18 cellular contexts compared by ENCODE assay signal in genomic region chr19:45682908-45683307, GRCh38. TPM values are rescaled to one million over a fixed set of nuclear protein-coding genes. Genes with fewer than 3 reads are reported as not detected.
A peak's percentile ranks its signal among the peaks of the same experiment; 100 is the strongest.
DNase-seq lines count a peak whose midpoint lies in the region; ATAC-seq, FAIRE-seq and TF ChIP-seq lines count a peak whose summit lies in the region.
"Had no signal": no experiment of that assay in that cellular context is flagged by ENCODE, and none has a peak within 500 bp of the region (broad histone marks: within the 10 kb centered on the region; RNA-seq: fewer than 3 reads in every experiment).

No MANE protein-coding gene starts in this region.

- RAD21 ChIA-PET in GM12878 (lab: Charles Lee; ENCODE audit: unreplicated experiment) = no interaction called here

- no peak overlapping the region for H3K4me3 ChIP-seq in GM12878
- H3K4me3 ChIP-seq: A549 had no signal

- H3K4me1 ChIP-seq in GM12878 (ENCODE audit: control insufficient read depth, insufficient read depth, low read length) = peaks cover 13% of the 10 kb centered on the region

- SMC1A ChIA-PET in GM12878 (lab: Charles Lee; ENCODE audit: uncharacterized antibody, unreplicated experiment) = interaction anchor here (0.5 to 1.5 kb wide), 3 partner anchors 10 to 256 kb away, joined by 3 to 6 read pairs (median 4); partner anchors contain the start of gene QPCTL

- no peak overlapping the region for H3K4me3 Mint-ChIP-seq in activated naive CD8-positive, alpha-beta T cell treated with anti-CD3 and anti-CD28 coated beads, Interleukin-2, amount 10 ng/mL, durations not matched to agents 7 days and 5 days
- H3K4me3 Mint-ChIP-seq in activated naive CD8-positive, alpha-beta T cell treated with anti-CD3 and anti-CD28 coated beads for 36 hours = no peak overlapping the region
- H3K4me3 Mint-ChIP-seq in mesothelial cell of epicardium = no peak overlapping the region

- POLR2A ChIA-PET in activated naive CD8-positive, alpha-beta T cell treated with anti-CD3 and anti-CD28 coated beads, Interleukin-2, amount 10 ng/mL, durations not matched to agents 7 days and 5 days (lab: Charles Lee) = interaction anchor here (1.0 to 1.2 kb wide), 5 partner anchors 9 to 681 kb away, joined by 3 to 5 read pairs (median 3); partner anchors contain the start of genes QPCTL and SNRPD2
- POLR2A ChIA-PET in GM12878 (lab: Charles Lee) = interaction anchor here (0.6 to 1.0 kb wide), 4 partner anchors 9 to 920 kb away, joined by 3 to 7 read pairs (median 4); partner anchors contain the start of genes QPCTL and SIX5

- no peaks in the 10 kb centered on the region; the same call in 1 of the 2 replicates for H4K20me1 ChIP-seq in GM12878 (ENCODE audit: control insufficient read depth, insufficient read depth)

- H3K27ac ChIP-seq in GM12878 (ENCODE audit: control insufficient read depth, insufficient read depth) = no peak overlapping the region
- H3K27ac ChIP-seq: A549 had no signal

- no peak for TF ChIP-seq EP300 in GM12878 (IDR thresholded peaks at IDR 0.05; ENCODE audit: borderline replicate concordance in 1 of 2, control insufficient read depth in 1 of 2, low read depth in 2 of 2, low read length in 2 of 2)

- H3K36me3 ChIP-seq in GM12878 (ENCODE audit: control insufficient read depth in 2 of 2, insufficient read depth in 2 of 2, low read length in 1 of 2) = peaks cover 8 to 9% of the 10 kb centered on the region in 2 experiments; a peak in 3 of 4 replicates

- no peak for TF ChIP-seq CTCF in GM12878 (IDR thresholded peaks at IDR 0.05 in 2 of 3, conservative IDR thresholded peaks at IDR 0.05 in 1 of 3; ENCODE audit: control insufficient read depth in 2 of 3, extremely low read depth in 1 of 3, insufficient read depth in 1 of 3, low read depth in 3 of 3, low read length in 3 of 3)
- no peak for TF ChIP-seq CTCF in mesothelial cell of epicardium (IDR thresholded peaks at IDR 0.05; ENCODE audit: unreplicated experiment)

- H3K9me3 Mint-ChIP-seq in activated naive CD8-positive, alpha-beta T cell treated with anti-CD3 and anti-CD28 coated beads, Interleukin-2, amount 10 ng/mL, durations not matched to agents 7 days and 5 days = no peaks in the 10 kb centered on the region
- no peaks in the 10 kb centered on the region for H3K9me3 Mint-ChIP-seq in activated naive CD8-positive, alpha-beta T cell treated with anti-CD3 and anti-CD28 coated beads for 36 hours
- no peaks in the 10 kb centered on the region for H3K9me3 Mint-ChIP-seq in mesothelial cell of epicardium

- H3K36me3 Mint-ChIP-seq in activated naive CD8-positive, alpha-beta T cell treated with anti-CD3 and anti-CD28 coated beads, Interleukin-2, amount 10 ng/mL, durations not matched to agents 7 days and 5 days = peaks cover 10% of the 10 kb centered on the region
- H3K36me3 Mint-ChIP-seq in activated naive CD8-positive, alpha-beta T cell treated with anti-CD3 and anti-CD28 coated beads for 36 hours = peaks cover 17% of the 10 kb centered on the region
- peaks cover 20% of the 10 kb centered on the region for H3K36me3 Mint-ChIP-seq in mesothelial cell of epicardium

- in situ Hi-C loops in GM12878 (cut with MboI) = no loop called here

- CTCF ChIA-PET in GM12878 (lab: Yijun Ruan, JAX) = interaction anchor here (1.0 to 1.6 kb wide), 2 partner anchors 11 to 41 kb away, joined by 3 read pairs; no protein-coding TSS in a partner anchor

- H3K4me1 Mint-ChIP-seq in activated naive CD8-positive, alpha-beta T cell treated with anti-CD3 and anti-CD28 coated beads, Interleukin-2, amount 10 ng/mL, durations not matched to agents 7 days and 5 days = peaks cover 7% of the 10 kb centered on the region
- peaks cover 11% of the 10 kb centered on the region for H3K4me1 Mint-ChIP-seq in activated naive CD8-positive, alpha-beta T cell treated with anti-CD3 and anti-CD28 coated beads for 36 hours
- peaks cover 10% of the 10 kb centered on the region for H3K4me1 Mint-ChIP-seq in mesothelial cell of epicardium

- TF ChIP-seq RAD21 in GM12878 (IDR thresholded peaks at IDR 0.05; ENCODE audit: insufficient read depth, low read depth, low read length) = no peak

- H3K79me2 ChIP-seq in GM12878 (ENCODE audit: control insufficient read depth, insufficient read depth, low read length) = no peaks in the 10 kb centered on the region

- H3K27me3 ChIP-seq in GM12878 (replicated peaks in 1 of 2; ENCODE audit: control insufficient read depth in 2 of 2, insufficient read depth in 2 of 2, low read length in 1 of 2) = no peaks in the 10 kb centered on the region

- no peak for ATAC-seq in activated naive CD8-positive, alpha-beta T cell treated with anti-CD3 and anti-CD28 coated beads, Interleukin-2, amount 10 ng/mL, durations not matched to agents 7 days and 5 days (ENCODE audit: low read depth)
- ATAC-seq in GM12878 = no peak
- ATAC-seq in GM21825 (IDR thresholded peaks at IDR 0.05; ENCODE audit: unreplicated experiment) = no peak
- ATAC-seq in HG02763 (IDR thresholded peaks at IDR 0.05; ENCODE audit: unreplicated experiment) = no peak
- ATAC-seq in HG02973 (IDR thresholded peaks at IDR 0.05; ENCODE audit: unreplicated experiment) = no peak
- ATAC-seq: Right ventricle myocardium inferior had no signal

- H3K4me2 ChIP-seq in GM12878 (ENCODE audit: control insufficient read depth, insufficient read depth) = no peak overlapping the region
- H3K4me2 ChIP-seq: A549 had no signal

- no peak for DNase-seq in activated naive CD8-positive, alpha-beta T cell treated with anti-CD3 and anti-CD28 coated beads, Interleukin-2, amount 10 ng/mL, durations not matched to agents 7 days and 5 days
- no peak for DNase-seq in activated naive CD8-positive, alpha-beta T cell treated with anti-CD3 and anti-CD28 coated beads for 36 hours
- no peak for DNase-seq in GM12878 (ENCODE audit: low read depth, low spot score)
- no peak for DNase-seq in mesothelial cell of epicardium (ENCODE audit: low spot score in 2 of 2, unreplicated experiment in 2 of 2)
- no peak for DNase-seq in epidermal melanocyte (ENCODE audit: insufficient read length, low spot score)
- DNase-seq: C1 segment of cervical spinal cord, DMS153, NCI-H1417, NCI-H1930, NCI-H2171 treated with DMSO at 0.1 percent for 48 hours, NCI-H510A, NCI-H774 had no signal

- peak overlapping the region; percentile 39 for H3K27ac Mint-ChIP-seq in activated naive CD8-positive, alpha-beta T cell treated with anti-CD3 and anti-CD28 coated beads, Interleukin-2, amount 10 ng/mL, durations not matched to agents 7 days and 5 days
- no peak overlapping the region for H3K27ac Mint-ChIP-seq in activated naive CD8-positive, alpha-beta T cell treated with anti-CD3 and anti-CD28 coated beads for 36 hours
- peak overlapping the region; percentile 51 for H3K27ac Mint-ChIP-seq in mesothelial cell of epicardium

- FAIRE-seq in GM12878 (lab: Jason Lieb, UNC) = no peak
- FAIRE-seq: A549, H1 had no signal

- TSS peak; percentile 72 for BruUV-seq in GM12878 (replicated peaks; lab: Mats Ljungman, UMichigan)

- H2AFZ ChIP-seq in GM12878 (ENCODE audit: control insufficient read depth, low read depth, low read length) = no peak overlapping the region

- no peaks in the 10 kb centered on the region for H3K9me3 ChIP-seq in GM12878 (replicated peaks; ENCODE audit: control insufficient read depth, insufficient read depth, low read length)
- H3K9me3 ChIP-seq: A549 had no signal

- WGBS in GM12878 (ENCODE audit: insufficient coverage, insufficient replicate concordance, low lambda C conversion rate, missing lambda C conversion rate) = 79% methylated on average over 5 of the region's 5 CpGs

- intact Hi-C loops in GM12878 (cut with micrococcal nuclease; ENCODE audit: unreplicated experiment) = no loop called here

- H3K9ac ChIP-seq in GM12878 (ENCODE audit: control insufficient read depth, insufficient read depth, low read length) = no peak overlapping the region

- no peaks in the 10 kb centered on the region for H3K27me3 Mint-ChIP-seq in activated naive CD8-positive, alpha-beta T cell treated with anti-CD3 and anti-CD28 coated beads, Interleukin-2, amount 10 ng/mL, durations not matched to agents 7 days and 5 days
- H3K27me3 Mint-ChIP-seq in activated naive CD8-positive, alpha-beta T cell treated with anti-CD3 and anti-CD28 coated beads for 36 hours = no peaks in the 10 kb centered on the region
- H3K27me3 Mint-ChIP-seq in mesothelial cell of epicardium (ENCODE audit: low read depth) = no peaks in the 10 kb centered on the region

- TF ChIP-seq POLR2A in GM12878 (IDR thresholded peaks at IDR 0.05; ENCODE audit: low read depth, low read length) = no peak

RNA-seq across cellular contexts. Expression of gene SNRPD2, which starts 8.8 kb away (rescaled TPM):
- 100 to 1,000 TPM; 520 to 523 TPM for total RNA-seq in activated naive CD8-positive, alpha-beta T cell treated with anti-CD3 and anti-CD28 coated beads, Interleukin-2, amount 10 ng/mL, durations not matched to agents 7 days and 5 days
- 100 to 1,000 TPM; 818 to 852 TPM for total RNA-seq in activated naive CD8-positive, alpha-beta T cell treated with anti-CD3 and anti-CD28 coated beads for 36 hours
- total RNA-seq in GM12878 (2013; cell fraction: nucleolus; rRNA removed) = 19.1 and 20.3 TPM in 2 replicates
- total RNA-seq in GM12878 (2014; rRNA removed) (600 and 677 TPM in 2 replicates), GM12878 (2014; rRNA removed; fragmentation: Illumina TruSeq; extraction: Trizol) (526 and 536 TPM in 2 replicates), GM12878 (2021) (806 and 844 TPM in 2 replicates), mesothelial cell of epicardium (440 to 462 TPM (median 461 TPM) in 3 replicates)
- polyA plus RNA-seq in GM12878 (2011; ENCODE audit: low read depth) = 1,217 TPM
- polyA plus RNA-seq in GM12878 (2011; rRNA removed) (939 and 1,096 TPM in 2 replicates), GM12878 (2014; fragmentation: Illumina TruSeq; extraction: Trizol) (529 and 569 TPM in 2 replicates), GM12878 (2014; fragmentation: Nextera tagmentation; extraction: Ambion mirVana) (1,000 to 10,000 TPM; 3,237 to 3,621 TPM), GM12878 (2014; rRNA removed) (736 and 920 TPM in 2 replicates), GM12878 (2016; fragmentation: Nextera tagmentation; extraction: Ambion mirVana) (1,000 to 10,000 TPM; 1,262 to 1,451 TPM)
- 658 and 666 TPM in 2 replicates for polyA plus RNA-seq in GM12878 (2011; cell fraction: cytosol; rRNA removed)
- 281 and 330 TPM in 2 replicates for polyA plus RNA-seq in GM12878 (2011; cell fraction: nucleus; rRNA removed)
- 408 and 604 TPM in 2 replicates for polyA plus RNA-seq in GM12878 (2012)
- 108 and 145 TPM in 2 replicates for polyA minus RNA-seq in GM12878 (2011; rRNA and poly(A)+ RNA removed)
- polyA minus RNA-seq in GM12878 (2011; cell fraction: cytosol; rRNA and poly(A)+ RNA removed) = 68.6 and 75.2 TPM in 2 replicates
- 41.1 and 50.2 TPM in 2 replicates for polyA minus RNA-seq in GM12878 (2011; cell fraction: nucleus; rRNA and poly(A)+ RNA removed)

RNA-seq across cellular contexts. Expression of gene QPCTL, which starts 9.6 kb away (rescaled TPM):
- 1 to 10 TPM; 9.3 to 9.7 TPM for total RNA-seq in activated naive CD8-positive, alpha-beta T cell treated with anti-CD3 and anti-CD28 coated beads, Interleukin-2, amount 10 ng/mL, durations not matched to agents 7 days and 5 days
- total RNA-seq in activated naive CD8-positive, alpha-beta T cell treated with anti-CD3 and anti-CD28 coated beads for 36 hours = 10 to 100 TPM; 16.4 to 16.7 TPM
- 10.1 and 11.3 TPM in 2 replicates for total RNA-seq in GM12878 (2013; cell fraction: nucleolus; rRNA removed)
- total RNA-seq in GM12878 (2014; rRNA removed) (17.5 and 19.4 TPM in 2 replicates), GM12878 (2014; rRNA removed; fragmentation: Illumina TruSeq; extraction: Trizol) (6.9 and 7.6 TPM in 2 replicates), GM12878 (2021) (22.6 and 23.9 TPM in 2 replicates), mesothelial cell of epicardium (8.0 to 10.6 TPM (median 9.1 TPM) in 3 replicates)
- polyA plus RNA-seq in GM12878 (2011; ENCODE audit: low read depth) = 8.6 TPM
- polyA plus RNA-seq in GM12878 (2011; rRNA removed) (6.1 and 11.3 TPM in 2 replicates), GM12878 (2014; fragmentation: Illumina TruSeq; extraction: Trizol) (7.4 and 9.0 TPM in 2 replicates), GM12878 (2014; fragmentation: Nextera tagmentation; extraction: Ambion mirVana) (1 to 10 TPM; 1.1 to 1.7 TPM), GM12878 (2014; rRNA removed) (21.0 and 24.1 TPM in 2 replicates), GM12878 (2016; fragmentation: Nextera tagmentation; extraction: Ambion mirVana) (10 to 100 TPM; 11.1 to 12.6 TPM)
- polyA plus RNA-seq in GM12878 (2011; cell fraction: cytosol; rRNA removed) = 21.2 and 21.3 TPM in 2 replicates
- 61.2 and 61.4 TPM in 2 replicates for polyA plus RNA-seq in GM12878 (2011; cell fraction: nucleus; rRNA removed)
- 13.0 and 16.8 TPM in 2 replicates for polyA plus RNA-seq in GM12878 (2012)
- 9.5 and 15.0 TPM in 2 replicates for polyA minus RNA-seq in GM12878 (2011; rRNA and poly(A)+ RNA removed)
- 6.7 and 7.9 TPM in 2 replicates for polyA minus RNA-seq in GM12878 (2011; cell fraction: cytosol; rRNA and poly(A)+ RNA removed)
- 9.9 and 10.3 TPM in 2 replicates for polyA minus RNA-seq in GM12878 (2011; cell fraction: nucleus; rRNA and poly(A)+ RNA removed)

RNA-seq across cellular contexts. Expression of gene GIPR, which starts 14.9 kb away (rescaled TPM):
- 10 to 100 TPM; 18.4 to 19.3 TPM for total RNA-seq in activated naive CD8-positive, alpha-beta T cell treated with anti-CD3 and anti-CD28 coated beads, Interleukin-2, amount 10 ng/mL, durations not matched to agents 7 days and 5 days
- 1 to 10 TPM; 1.4 to 1.7 TPM for total RNA-seq in activated naive CD8-positive, alpha-beta T cell treated with anti-CD3 and anti-CD28 coated beads for 36 hours
- total RNA-seq in GM12878 (2013; cell fraction: nucleolus; rRNA removed) = 85.9 and 95.2 TPM in 2 replicates
- 14.5 and 17.8 TPM in 2 replicates for total RNA-seq in GM12878 (2014; rRNA removed)
- total RNA-seq in GM12878 (2014; rRNA removed; fragmentation: Illumina TruSeq; extraction: Trizol) = 17.9 and 18.0 TPM in 2 replicates
- total RNA-seq in GM12878 (2021) = 22.1 and 25.6 TPM in 2 replicates
- 19.2 TPM for polyA plus RNA-seq in GM12878 (2011; ENCODE audit: low read depth)
- polyA plus RNA-seq in GM12878 (2011; rRNA removed) = 12.3 and 13.8 TPM in 2 replicates
- 9.7 and 14.7 TPM in 2 replicates for polyA plus RNA-seq in GM12878 (2011; cell fraction: cytosol; rRNA removed)
- 121 and 135 TPM in 2 replicates for polyA plus RNA-seq in GM12878 (2011; cell fraction: nucleus; rRNA removed)
- polyA plus RNA-seq in GM12878 (2012) = 31.5 and 53.5 TPM in 2 replicates
- 10.5 and 13.6 TPM in 2 replicates for polyA plus RNA-seq in GM12878 (2014; fragmentation: Illumina TruSeq; extraction: Trizol)
- 1 to 10 TPM; 1.7 TPM for polyA plus RNA-seq in GM12878 (2014; fragmentation: Nextera tagmentation; extraction: Ambion mirVana)
- polyA plus RNA-seq in GM12878 (2014; rRNA removed) = 26.3 and 27.1 TPM in 2 replicates
- polyA plus RNA-seq in GM12878 (2016; fragmentation: Nextera tagmentation; extraction: Ambion mirVana) = 1 to 10 TPM; 4.2 to 5.4 TPM
- polyA minus RNA-seq in GM12878 (2011; rRNA and poly(A)+ RNA removed) = 19.0 and 34.2 TPM in 2 replicates
- polyA minus RNA-seq in GM12878 (2011; cell fraction: cytosol; rRNA and poly(A)+ RNA removed) = 7.2 and 8.6 TPM in 2 replicates
- 47.6 and 63.2 TPM in 2 replicates for polyA minus RNA-seq in GM12878 (2011; cell fraction: nucleus; rRNA and poly(A)+ RNA removed)
- total RNA-seq in mesothelial cell of epicardium = 3.6 to 5.1 TPM (median 4.1 TPM) in 3 replicates

RNA-seq across cellular contexts. Expression of gene EML2, which starts 43.7 kb away (rescaled TPM):
- 10 to 100 TPM; 93.1 to 94.2 TPM for total RNA-seq in activated naive CD8-positive, alpha-beta T cell treated with anti-CD3 and anti-CD28 coated beads, Interleukin-2, amount 10 ng/mL, durations not matched to agents 7 days and 5 days
- total RNA-seq in activated naive CD8-positive, alpha-beta T cell treated with anti-CD3 and anti-CD28 coated beads for 36 hours = 10 to 100 TPM; 94.4 to 98.8 TPM
- 163 and 188 TPM in 2 replicates for total RNA-seq in GM12878 (2013; cell fraction: nucleolus; rRNA removed)
- total RNA-seq in GM12878 (2014; rRNA removed) (44.0 and 46.7 TPM in 2 replicates), GM12878 (2014; rRNA removed; fragmentation: Illumina TruSeq; extraction: Trizol) (23.4 and 23.8 TPM in 2 replicates), GM12878 (2021) (64.0 and 72.2 TPM in 2 replicates), mesothelial cell of epicardium (33.8 to 36.9 TPM (median 34.2 TPM) in 3 replicates)
- polyA plus RNA-seq in GM12878 (2011; ENCODE audit: low read depth) = 29.8 TPM
- polyA plus RNA-seq in GM12878 (2011; rRNA removed) (28.4 and 47.7 TPM in 2 replicates), GM12878 (2014; fragmentation: Illumina TruSeq; extraction: Trizol) (18.2 and 25.3 TPM in 2 replicates), GM12878 (2014; fragmentation: Nextera tagmentation; extraction: Ambion mirVana) (1 to 10 TPM; 1.6 to 2.2 TPM), GM12878 (2014; rRNA removed) (56.1 and 56.6 TPM in 2 replicates), GM12878 (2016; fragmentation: Nextera tagmentation; extraction: Ambion mirVana) (10 to 100 TPM; 27.4 to 27.6 TPM)
- 56.3 and 65.9 TPM in 2 replicates for polyA plus RNA-seq in GM12878 (2011; cell fraction: cytosol; rRNA removed)
- 324 and 327 TPM in 2 replicates for polyA plus RNA-seq in GM12878 (2011; cell fraction: nucleus; rRNA removed)
- polyA plus RNA-seq in GM12878 (2012) = 60.4 and 77.9 TPM in 2 replicates
- 48.7 and 64.3 TPM in 2 replicates for polyA minus RNA-seq in GM12878 (2011; rRNA and poly(A)+ RNA removed)
- 22.5 and 26.9 TPM in 2 replicates for polyA minus RNA-seq in GM12878 (2011; cell fraction: cytosol; rRNA and poly(A)+ RNA removed)
- 71.6 and 94.8 TPM in 2 replicates for polyA minus RNA-seq in GM12878 (2011; cell fraction: nucleus; rRNA and poly(A)+ RNA removed)

RNA-seq across cellular contexts. Expression of gene FBXO46, which starts 47.8 kb away (rescaled TPM):
- 10 to 100 TPM; 29.9 to 35.5 TPM for total RNA-seq in activated naive CD8-positive, alpha-beta T cell treated with anti-CD3 and anti-CD28 coated beads, Interleukin-2, amount 10 ng/mL, durations not matched to agents 7 days and 5 days
- total RNA-seq in activated naive CD8-positive, alpha-beta T cell treated with anti-CD3 and anti-CD28 coated beads for 36 hours = 10 to 100 TPM; 25.5 to 29.6 TPM
- total RNA-seq in GM12878 (2013; cell fraction: nucleolus; rRNA removed) = 42.3 and 45.5 TPM in 2 replicates
- total RNA-seq in GM12878 (2014; rRNA removed) (23.6 and 26.4 TPM in 2 replicates), GM12878 (2014; rRNA removed; fragmentation: Illumina TruSeq; extraction: Trizol) (8.3 and 11.0 TPM in 2 replicates), GM12878 (2021) (50.4 and 61.5 TPM in 2 replicates), mesothelial cell of epicardium (30.6 to 37.3 TPM (median 36.6 TPM) in 3 replicates)
- 8.0 TPM for polyA plus RNA-seq in GM12878 (2011; ENCODE audit: low read depth)
- polyA plus RNA-seq in GM12878 (2011; rRNA removed) (4.3 and 5.9 TPM in 2 replicates), GM12878 (2014; fragmentation: Illumina TruSeq; extraction: Trizol) (11.3 and 17.2 TPM in 2 replicates), GM12878 (2014; fragmentation: Nextera tagmentation; extraction: Ambion mirVana) (1 to 10 TPM; 2.5 to 7.1 TPM), GM12878 (2014; rRNA removed) (25.3 and 31.3 TPM in 2 replicates), GM12878 (2016; fragmentation: Nextera tagmentation; extraction: Ambion mirVana) (10 to 100 TPM; 16.1 to 28.8 TPM)
- 10.1 and 12.8 TPM in 2 replicates for polyA plus RNA-seq in GM12878 (2011; cell fraction: cytosol; rRNA removed)
- 23.3 and 70.0 TPM in 2 replicates for polyA plus RNA-seq in GM12878 (2011; cell fraction: nucleus; rRNA removed)
- 20.2 and 20.5 TPM in 2 replicates for polyA plus RNA-seq in GM12878 (2012)
- 6.6 and 15.0 TPM in 2 replicates for polyA minus RNA-seq in GM12878 (2011; rRNA and poly(A)+ RNA removed)
- polyA minus RNA-seq in GM12878 (2011; cell fraction: cytosol; rRNA and poly(A)+ RNA removed) = 9.8 and 11.3 TPM in 2 replicates
- polyA minus RNA-seq in GM12878 (2011; cell fraction: nucleus; rRNA and poly(A)+ RNA removed) = 5.2 and 19.3 TPM in 2 replicates
